In the genomic region with DNA sequence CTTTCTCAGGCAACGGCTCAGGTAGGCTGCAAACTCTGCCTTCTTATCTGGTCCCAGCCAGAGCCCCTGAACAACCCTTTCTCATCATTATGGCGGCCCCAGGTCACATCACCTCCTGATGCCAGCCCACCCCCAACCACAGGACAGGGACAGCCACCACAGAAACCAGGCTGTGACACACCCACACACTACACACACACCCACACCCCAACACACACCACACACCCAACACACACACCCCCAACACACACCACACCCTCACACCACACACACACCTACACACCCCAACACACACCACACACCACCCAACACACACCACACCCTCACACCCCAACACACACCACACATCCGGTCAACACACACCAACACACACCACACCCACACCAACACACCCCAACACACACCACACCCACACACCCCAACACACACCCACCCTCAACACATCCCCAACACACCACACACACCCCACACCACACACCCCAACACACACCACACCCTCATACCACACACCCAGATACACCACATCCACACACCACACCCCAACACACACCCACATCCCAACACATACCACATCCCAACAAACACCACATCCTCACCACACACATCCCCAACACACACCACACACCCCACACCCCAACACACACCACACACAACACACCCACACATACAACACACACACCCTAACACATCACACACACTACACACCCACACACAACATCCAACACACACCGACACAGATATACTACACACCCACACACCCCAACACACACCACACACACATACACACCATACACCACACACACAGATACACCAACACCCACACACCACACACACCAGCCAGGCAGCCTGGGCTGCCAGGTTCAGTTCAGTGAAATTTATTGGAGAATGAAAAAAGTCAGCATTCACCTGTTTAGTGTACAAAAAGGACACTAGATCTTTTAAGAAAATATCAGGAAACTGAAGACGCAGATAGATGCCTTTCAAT, we compare ENCODE assay signal across 1 cellular context.
A peak's percentile ranks its signal among the peaks of the same experiment; 100 is the strongest.
TF ChIP-seq lines count a peak whose summit lies in the region.

No MANE protein-coding gene starts in this region.

TF ChIP-seq in K562, 482 proteins besides CTCF, POLR2A, EP300 and RAD21 (continued from another document):
- TF ChIP-seq, protein P1, sequence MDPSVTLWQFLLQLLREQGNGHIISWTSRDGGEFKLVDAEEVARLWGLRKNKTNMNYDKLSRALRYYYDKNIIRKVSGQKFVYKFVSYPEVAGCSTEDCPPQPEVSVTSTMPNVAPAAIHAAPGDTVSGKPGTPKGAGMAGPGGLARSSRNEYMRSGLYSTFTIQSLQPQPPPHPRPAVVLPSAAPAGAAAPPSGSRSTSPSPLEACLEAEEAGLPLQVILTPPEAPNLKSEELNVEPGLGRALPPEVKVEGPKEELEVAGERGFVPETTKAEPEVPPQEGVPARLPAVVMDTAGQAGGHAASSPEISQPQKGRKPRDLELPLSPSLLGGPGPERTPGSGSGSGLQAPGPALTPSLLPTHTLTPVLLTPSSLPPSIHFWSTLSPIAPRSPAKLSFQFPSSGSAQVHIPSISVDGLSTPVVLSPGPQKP (CRISPR knock-in tag; IDR thresholded peaks at IDR 0.05) = no peak
- no peak for TF ChIP-seq NR4A1 (CRISPR knock-in tag; IDR thresholded peaks at IDR 0.05)
- TF ChIP-seq NR4A1 (tag; IDR thresholded peaks at IDR 0.05) = no peak
- TF ChIP-seq SMARCE1 (IDR thresholded peaks at IDR 0.05) = peak; percentile 58; the same call in 1 of the 2 replicates
- no peak for TF ChIP-seq FOS (IDR thresholded peaks at IDR 0.05; ENCODE audit: extremely low read depth, insufficient read length)
- TF ChIP-seq CC2D1A (IDR thresholded peaks at IDR 0.05) = 0 out of 2 replicates have a peak, but pooled peaks have one; percentile 27
- no peak for TF ChIP-seq TAF15 (IDR thresholded peaks at IDR 0.05; ENCODE audit: low read depth, low read length)
- TF ChIP-seq, protein P2, sequence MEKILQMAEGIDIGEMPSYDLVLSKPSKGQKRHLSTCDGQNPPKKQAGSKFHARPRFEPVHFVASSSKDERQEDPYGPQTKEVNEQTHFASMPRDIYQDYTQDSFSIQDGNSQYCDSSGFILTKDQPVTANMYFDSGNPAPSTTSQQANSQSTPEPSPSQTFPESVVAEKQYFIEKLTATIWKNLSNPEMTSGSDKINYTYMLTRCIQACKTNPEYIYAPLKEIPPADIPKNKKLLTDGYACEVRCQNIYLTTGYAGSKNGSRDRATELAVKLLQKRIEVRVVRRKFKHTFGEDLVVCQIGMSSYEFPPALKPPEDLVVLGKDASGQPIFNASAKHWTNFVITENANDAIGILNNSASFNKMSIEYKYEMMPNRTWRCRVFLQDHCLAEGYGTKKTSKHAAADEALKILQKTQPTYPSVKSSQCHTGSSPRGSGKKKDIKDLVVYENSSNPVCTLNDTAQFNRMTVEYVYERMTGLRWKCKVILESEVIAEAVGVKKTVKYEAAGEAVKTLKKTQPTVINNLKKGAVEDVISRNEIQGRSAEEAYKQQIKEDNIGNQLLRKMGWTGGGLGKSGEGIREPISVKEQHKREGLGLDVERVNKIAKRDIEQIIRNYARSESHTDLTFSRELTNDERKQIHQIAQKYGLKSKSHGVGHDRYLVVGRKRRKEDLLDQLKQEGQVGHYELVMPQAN (IDR thresholded peaks at IDR 0.05; ENCODE audit: borderline replicate concordance) = peak; percentile 58; the same call in 1 of the 2 replicates
- TF ChIP-seq, protein P3, sequence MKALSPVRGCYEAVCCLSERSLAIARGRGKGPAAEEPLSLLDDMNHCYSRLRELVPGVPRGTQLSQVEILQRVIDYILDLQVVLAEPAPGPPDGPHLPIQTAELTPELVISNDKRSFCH (CRISPR knock-in tag; IDR thresholded peaks at IDR 0.05) = no peak
- TF ChIP-seq, protein P3 (tag; IDR thresholded peaks at IDR 0.05) = no peak
- TF ChIP-seq, protein P4, sequence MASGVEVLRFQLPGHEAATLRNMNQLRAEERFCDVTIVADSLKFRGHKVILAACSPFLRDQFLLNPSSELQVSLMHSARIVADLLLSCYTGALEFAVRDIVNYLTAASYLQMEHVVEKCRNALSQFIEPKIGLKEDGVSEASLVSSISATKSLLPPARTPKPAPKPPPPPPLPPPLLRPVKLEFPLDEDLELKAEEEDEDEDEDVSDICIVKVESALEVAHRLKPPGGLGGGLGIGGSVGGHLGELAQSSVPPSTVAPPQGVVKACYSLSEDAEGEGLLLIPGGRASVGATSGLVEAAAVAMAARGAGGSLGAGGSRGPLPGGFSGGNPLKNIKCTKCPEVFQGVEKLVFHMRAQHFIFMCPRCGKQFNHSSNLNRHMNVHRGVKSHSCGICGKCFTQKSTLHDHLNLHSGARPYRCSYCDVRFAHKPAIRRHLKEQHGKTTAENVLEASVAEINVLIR (CRISPR knock-in tag; IDR thresholded peaks at IDR 0.05) = no peak
- no peak for TF ChIP-seq MEIS2 (IDR thresholded peaks at IDR 0.05; ENCODE audit: partially characterized antibody)
- TF ChIP-seq, protein P5, sequence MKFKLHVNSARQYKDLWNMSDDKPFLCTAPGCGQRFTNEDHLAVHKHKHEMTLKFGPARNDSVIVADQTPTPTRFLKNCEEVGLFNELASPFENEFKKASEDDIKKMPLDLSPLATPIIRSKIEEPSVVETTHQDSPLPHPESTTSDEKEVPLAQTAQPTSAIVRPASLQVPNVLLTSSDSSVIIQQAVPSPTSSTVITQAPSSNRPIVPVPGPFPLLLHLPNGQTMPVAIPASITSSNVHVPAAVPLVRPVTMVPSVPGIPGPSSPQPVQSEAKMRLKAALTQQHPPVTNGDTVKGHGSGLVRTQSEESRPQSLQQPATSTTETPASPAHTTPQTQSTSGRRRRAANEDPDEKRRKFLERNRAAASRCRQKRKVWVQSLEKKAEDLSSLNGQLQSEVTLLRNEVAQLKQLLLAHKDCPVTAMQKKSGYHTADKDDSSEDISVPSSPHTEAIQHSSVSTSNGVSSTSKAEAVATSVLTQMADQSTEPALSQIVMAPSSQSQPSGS (CRISPR knock-in tag; IDR thresholded peaks at IDR 0.05) = no peak
- no peak for TF ChIP-seq MECOM (CRISPR knock-in tag; IDR thresholded peaks at IDR 0.05)
- no peak for TF ChIP-seq ZFP36 (IDR thresholded peaks at IDR 0.05; ENCODE audit: low read depth, low read length, partially characterized antibody)
- no peak for TF ChIP-seq FOSL1 (tag; conservative IDR thresholded peaks at IDR 0.05)
- TF ChIP-seq ZNF717 (CRISPR knock-in tag; IDR thresholded peaks at IDR 0.05) = no peak
- TF ChIP-seq TFAM (CRISPR knock-in tag; conservative IDR thresholded peaks at IDR 0.05) = no peak
- no peak for TF ChIP-seq PHTF2 (CRISPR knock-in tag; IDR thresholded peaks at IDR 0.05)
- TF ChIP-seq, protein P6, sequence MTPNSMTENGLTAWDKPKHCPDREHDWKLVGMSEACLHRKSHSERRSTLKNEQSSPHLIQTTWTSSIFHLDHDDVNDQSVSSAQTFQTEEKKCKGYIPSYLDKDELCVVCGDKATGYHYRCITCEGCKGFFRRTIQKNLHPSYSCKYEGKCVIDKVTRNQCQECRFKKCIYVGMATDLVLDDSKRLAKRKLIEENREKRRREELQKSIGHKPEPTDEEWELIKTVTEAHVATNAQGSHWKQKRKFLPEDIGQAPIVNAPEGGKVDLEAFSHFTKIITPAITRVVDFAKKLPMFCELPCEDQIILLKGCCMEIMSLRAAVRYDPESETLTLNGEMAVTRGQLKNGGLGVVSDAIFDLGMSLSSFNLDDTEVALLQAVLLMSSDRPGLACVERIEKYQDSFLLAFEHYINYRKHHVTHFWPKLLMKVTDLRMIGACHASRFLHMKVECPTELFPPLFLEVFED (CRISPR knock-in tag; conservative IDR thresholded peaks at IDR 0.05) = no peak
- TF ChIP-seq PHF20 (IDR thresholded peaks at IDR 0.05; ENCODE audit: partially characterized antibody) = peak; percentile 79
- TF ChIP-seq, protein P7, sequence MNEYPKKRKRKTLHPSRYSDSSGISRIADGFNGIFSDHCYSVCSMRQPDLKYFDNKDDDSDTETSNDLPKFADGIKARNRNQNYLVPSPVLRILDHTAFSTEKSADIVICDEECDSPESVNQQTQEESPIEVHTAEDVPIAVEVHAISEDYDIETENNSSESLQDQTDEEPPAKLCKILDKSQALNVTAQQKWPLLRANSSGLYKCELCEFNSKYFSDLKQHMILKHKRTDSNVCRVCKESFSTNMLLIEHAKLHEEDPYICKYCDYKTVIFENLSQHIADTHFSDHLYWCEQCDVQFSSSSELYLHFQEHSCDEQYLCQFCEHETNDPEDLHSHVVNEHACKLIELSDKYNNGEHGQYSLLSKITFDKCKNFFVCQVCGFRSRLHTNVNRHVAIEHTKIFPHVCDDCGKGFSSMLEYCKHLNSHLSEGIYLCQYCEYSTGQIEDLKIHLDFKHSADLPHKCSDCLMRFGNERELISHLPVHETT (CRISPR knock-in tag; conservative IDR thresholded peaks at IDR 0.05 in 1 of 2, IDR thresholded peaks at IDR 0.05 in 1 of 2) = no peak
- no peak for TF ChIP-seq NFATC3 (IDR thresholded peaks at IDR 0.05)
- no peak for TF ChIP-seq CEBPB (tag; IDR thresholded peaks at IDR 0.05)
- no peak for TF ChIP-seq SRF (CRISPR knock-in tag; IDR thresholded peaks at IDR 0.05)
- TF ChIP-seq, protein P8, sequence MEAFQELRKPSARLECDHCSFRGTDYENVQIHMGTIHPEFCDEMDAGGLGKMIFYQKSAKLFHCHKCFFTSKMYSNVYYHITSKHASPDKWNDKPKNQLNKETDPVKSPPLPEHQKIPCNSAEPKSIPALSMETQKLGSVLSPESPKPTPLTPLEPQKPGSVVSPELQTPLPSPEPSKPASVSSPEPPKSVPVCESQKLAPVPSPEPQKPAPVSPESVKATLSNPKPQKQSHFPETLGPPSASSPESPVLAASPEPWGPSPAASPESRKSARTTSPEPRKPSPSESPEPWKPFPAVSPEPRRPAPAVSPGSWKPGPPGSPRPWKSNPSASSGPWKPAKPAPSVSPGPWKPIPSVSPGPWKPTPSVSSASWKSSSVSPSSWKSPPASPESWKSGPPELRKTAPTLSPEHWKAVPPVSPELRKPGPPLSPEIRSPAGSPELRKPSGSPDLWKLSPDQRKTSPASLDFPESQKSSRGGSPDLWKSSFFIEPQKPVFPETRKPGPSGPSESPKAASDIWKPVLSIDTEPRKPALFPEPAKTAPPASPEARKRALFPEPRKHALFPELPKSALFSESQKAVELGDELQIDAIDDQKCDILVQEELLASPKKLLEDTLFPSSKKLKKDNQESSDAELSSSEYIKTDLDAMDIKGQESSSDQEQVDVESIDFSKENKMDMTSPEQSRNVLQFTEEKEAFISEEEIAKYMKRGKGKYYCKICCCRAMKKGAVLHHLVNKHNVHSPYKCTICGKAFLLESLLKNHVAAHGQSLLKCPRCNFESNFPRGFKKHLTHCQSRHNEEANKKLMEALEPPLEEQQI (IDR thresholded peaks at IDR 0.05) = no peak
- TF ChIP-seq TRIM28 (IDR thresholded peaks at IDR 0.05) = no peak
- TF ChIP-seq ZNF780A (CRISPR knock-in tag; IDR thresholded peaks at IDR 0.05) = no peak
- TF ChIP-seq NONO (IDR thresholded peaks at IDR 0.05; ENCODE audit: low read depth in 2 of 2, low read length in 1 of 2) = no peak
- TF ChIP-seq SP2 (IDR thresholded peaks at IDR 0.05; ENCODE audit: extremely low read depth, low read depth, low read length, poor library complexity, severe bottlenecking) = no peak
- peak; percentile 93 for TF ChIP-seq EGR1 (conservative IDR thresholded peaks at IDR 0.05)
- TF ChIP-seq CCAR2 (IDR thresholded peaks at IDR 0.05; ENCODE audit: low read depth, low read length) = no peak
- TF ChIP-seq XRCC5 (IDR thresholded peaks at IDR 0.05; ENCODE audit: low read depth, low read length) = peak; percentile 15; the same call in 1 of the 2 replicates
- TF ChIP-seq BHLHE40 (IDR thresholded peaks at IDR 0.05; ENCODE audit: low read length) = no peak
- TF ChIP-seq ZNF778 (CRISPR knock-in tag; IDR thresholded peaks at IDR 0.05) = no peak
- no peak for TF ChIP-seq HOXB6 (CRISPR knock-in tag; IDR thresholded peaks at IDR 0.05; ENCODE audit: borderline replicate concordance)
- TF ChIP-seq SIX5 (IDR thresholded peaks at IDR 0.05; ENCODE audit: borderline replicate concordance in 1 of 2, insufficient read depth in 1 of 2, low read depth in 1 of 2, low read length in 2 of 2) = no peak
- peak in 1 of 2 experiments; percentile 30; a peak in 2 of 4 replicates for TF ChIP-seq TRIM24 (IDR thresholded peaks at IDR 0.05)
- TF ChIP-seq ARNT (IDR thresholded peaks at IDR 0.05) = no peak
